Comparison of ENCODE assay signal across 1 cellular context in the genomic region with DNA sequence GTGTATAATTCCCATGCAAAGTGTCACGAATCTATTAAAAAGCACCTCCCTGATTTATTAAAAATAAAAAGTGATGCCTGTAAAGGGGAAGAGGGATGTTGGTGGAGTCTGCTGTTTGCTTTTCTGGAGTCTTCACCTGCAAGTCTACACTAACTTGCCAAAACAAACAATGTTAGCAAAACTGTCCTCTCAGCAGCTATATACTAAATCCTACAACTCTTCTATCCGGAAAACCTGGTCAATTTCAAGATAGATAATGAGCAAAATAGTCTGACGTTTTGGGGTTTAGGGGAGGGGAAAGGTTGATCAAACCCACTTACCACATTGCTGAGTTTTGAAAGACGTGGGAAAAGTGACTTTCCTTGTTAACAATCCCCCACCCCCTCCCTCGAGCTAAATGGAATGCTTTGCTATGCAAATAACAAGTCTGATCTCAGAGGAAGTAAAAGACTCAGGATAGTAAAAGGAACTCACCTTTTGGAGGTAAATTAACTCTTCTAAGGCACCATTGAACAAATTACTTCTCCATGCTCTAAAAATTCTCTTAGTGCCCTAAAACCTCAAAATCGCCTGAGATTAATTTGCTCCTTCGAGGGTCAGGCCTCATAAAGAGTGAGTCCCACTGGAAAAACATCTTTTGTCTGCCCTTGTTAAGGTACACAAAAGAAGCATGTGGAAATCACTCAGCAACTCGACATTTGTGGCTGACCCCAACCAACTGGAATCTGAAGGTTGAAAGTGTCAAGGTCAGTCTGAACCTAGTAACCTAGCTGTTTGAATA.
A peak's percentile ranks its signal among the peaks of the same experiment; 100 is the strongest.
TF ChIP-seq lines count a peak whose summit lies in the region.

No MANE protein-coding gene starts in this region.

TF ChIP-seq in HepG2, 621 proteins besides CTCF, POLR2A, EP300 and RAD21 (continued from another document and continues in another):
- no peak; the same call in 1 of the 2 replicates for TF ChIP-seq ZNF224 (CRISPR knock-in tag; IDR thresholded peaks at IDR 0.05)
- TF ChIP-seq, protein P1, sequence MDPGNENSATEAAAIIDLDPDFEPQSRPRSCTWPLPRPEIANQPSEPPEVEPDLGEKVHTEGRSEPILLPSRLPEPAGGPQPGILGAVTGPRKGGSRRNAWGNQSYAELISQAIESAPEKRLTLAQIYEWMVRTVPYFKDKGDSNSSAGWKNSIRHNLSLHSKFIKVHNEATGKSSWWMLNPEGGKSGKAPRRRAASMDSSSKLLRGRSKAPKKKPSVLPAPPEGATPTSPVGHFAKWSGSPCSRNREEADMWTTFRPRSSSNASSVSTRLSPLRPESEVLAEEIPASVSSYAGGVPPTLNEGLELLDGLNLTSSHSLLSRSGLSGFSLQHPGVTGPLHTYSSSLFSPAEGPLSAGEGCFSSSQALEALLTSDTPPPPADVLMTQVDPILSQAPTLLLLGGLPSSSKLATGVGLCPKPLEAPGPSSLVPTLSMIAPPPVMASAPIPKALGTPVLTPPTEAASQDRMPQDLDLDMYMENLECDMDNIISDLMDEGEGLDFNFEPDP (CRISPR knock-in tag; conservative IDR thresholded peaks at IDR 0.05) = no peak
- TF ChIP-seq, protein P2, sequence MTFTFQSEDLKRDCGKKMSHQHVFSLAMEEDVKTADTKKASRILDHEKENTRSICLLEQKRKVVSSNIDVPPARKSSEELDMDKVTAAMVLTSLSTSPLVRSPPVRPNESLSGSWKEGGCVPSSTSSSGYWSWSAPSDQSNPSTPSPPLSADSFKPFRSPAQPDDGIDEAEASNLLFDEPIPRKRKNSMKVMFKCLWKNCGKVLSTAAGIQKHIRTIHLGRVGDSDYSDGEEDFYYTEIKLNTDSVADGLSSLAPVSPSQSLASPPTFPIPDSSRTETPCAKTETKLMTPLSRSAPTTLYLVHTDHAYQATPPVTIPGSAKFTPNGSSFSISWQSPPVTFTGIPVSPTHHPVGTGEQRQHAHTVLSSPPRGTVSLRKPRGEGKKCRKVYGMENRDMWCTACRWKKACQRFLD (CRISPR knock-in tag; IDR thresholded peaks at IDR 0.05; ENCODE audit: borderline replicate concordance) = no peak
- no peak for TF ChIP-seq ZNF766 (CRISPR knock-in tag; IDR thresholded peaks at IDR 0.05; ENCODE audit: borderline replicate concordance)
- TF ChIP-seq, protein P3, sequence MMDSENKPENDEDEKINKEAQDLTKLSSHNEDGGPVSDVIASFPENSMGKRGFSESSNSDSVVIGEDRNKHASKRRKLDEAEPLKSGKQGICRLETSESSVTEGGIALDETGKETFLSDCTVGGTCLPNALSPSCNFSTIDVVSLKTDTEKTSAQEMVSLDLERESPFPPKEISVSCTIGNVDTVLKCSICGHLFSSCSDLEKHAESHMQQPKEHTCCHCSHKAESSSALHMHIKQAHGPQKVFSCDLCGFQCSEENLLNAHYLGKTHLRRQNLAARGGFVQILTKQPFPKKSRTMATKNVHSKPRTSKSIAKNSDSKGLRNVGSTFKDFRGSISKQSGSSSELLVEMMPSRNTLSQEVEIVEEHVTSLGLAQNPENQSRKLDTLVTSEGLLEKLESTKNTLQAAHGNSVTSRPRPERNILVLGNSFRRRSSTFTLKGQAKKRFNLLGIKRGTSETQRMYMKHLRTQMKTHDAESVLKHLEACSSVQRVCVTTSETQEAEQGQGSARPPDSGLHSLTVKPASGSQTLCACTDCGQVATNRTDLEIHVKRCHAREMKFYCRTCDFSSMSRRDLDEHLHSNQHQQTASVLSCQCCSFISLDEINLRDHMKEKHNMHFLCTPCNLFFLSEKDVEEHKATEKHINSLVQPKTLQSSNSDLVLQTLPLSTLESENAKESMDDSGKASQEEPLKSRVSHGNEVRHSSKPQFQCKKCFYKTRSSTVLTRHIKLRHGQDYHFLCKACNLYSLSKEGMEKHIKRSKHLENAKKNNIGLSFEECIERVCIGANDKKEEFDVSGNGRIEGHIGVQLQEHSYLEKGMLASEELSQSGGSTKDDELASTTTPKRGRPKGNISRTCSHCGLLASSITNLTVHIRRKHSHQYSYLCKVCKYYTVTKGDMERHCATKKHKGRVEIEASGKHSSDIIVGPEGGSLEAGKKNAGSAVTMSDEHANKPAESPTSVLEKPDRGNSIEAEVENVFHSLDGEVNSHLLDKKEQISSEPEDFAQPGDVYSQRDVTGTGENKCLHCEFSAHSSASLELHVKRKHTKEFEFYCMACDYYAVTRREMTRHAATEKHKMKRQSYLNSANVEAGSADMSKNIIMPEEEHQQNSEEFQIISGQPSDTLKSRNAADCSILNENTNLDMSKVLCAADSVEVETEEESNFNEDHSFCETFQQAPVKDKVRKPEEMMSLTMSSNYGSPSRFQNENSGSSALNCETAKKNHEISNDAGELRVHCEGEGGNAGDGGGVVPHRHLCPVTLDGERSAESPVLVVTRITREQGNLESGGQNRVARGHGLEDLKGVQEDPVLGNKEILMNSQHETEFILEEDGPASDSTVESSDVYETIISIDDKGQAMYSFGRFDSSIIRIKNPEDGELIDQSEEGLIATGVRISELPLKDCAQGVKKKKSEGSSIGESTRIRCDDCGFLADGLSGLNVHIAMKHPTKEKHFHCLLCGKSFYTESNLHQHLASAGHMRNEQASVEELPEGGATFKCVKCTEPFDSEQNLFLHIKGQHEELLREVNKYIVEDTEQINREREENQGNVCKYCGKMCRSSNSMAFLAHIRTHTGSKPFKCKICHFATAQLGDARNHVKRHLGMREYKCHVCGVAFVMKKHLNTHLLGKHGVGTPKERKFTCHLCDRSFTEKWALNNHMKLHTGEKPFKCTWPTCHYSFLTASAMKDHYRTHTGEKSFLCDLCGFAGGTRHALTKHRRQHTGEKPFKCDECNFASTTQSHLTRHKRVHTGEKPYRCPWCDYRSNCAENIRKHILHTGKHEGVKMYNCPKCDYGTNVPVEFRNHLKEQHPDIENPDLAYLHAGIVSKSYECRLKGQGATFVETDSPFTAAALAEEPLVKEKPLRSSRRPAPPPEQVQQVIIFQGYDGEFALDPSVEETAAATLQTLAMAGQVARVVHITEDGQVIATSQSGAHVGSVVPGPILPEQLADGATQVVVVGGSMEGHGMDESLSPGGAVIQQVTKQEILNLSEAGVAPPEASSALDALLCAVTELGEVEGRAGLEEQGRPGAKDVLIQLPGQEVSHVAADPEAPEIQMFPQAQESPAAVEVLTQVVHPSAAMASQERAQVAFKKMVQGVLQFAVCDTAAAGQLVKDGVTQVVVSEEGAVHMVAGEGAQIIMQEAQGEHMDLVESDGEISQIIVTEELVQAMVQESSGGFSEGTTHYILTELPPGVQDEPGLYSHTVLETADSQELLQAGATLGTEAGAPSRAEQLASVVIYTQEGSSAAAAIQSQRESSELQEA (CRISPR knock-in tag; IDR thresholded peaks at IDR 0.05; ENCODE audit: not compliant biosample characterization) = no peak
- TF ChIP-seq PHF5A (CRISPR knock-in tag; IDR thresholded peaks at IDR 0.05; ENCODE audit: low read depth, unreplicated experiment) = no peak
- TF ChIP-seq TOPORS (CRISPR knock-in tag; IDR thresholded peaks at IDR 0.05) = no peak
- no peak for TF ChIP-seq FOXC1 (CRISPR knock-in tag; IDR thresholded peaks at IDR 0.05; ENCODE audit: borderline replicate concordance)
- TF ChIP-seq, protein P4, sequence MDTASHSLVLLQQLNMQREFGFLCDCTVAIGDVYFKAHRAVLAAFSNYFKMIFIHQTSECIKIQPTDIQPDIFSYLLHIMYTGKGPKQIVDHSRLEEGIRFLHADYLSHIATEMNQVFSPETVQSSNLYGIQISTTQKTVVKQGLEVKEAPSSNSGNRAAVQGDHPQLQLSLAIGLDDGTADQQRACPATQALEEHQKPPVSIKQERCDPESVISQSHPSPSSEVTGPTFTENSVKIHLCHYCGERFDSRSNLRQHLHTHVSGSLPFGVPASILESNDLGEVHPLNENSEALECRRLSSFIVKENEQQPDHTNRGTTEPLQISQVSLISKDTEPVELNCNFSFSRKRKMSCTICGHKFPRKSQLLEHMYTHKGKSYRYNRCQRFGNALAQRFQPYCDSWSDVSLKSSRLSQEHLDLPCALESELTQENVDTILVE (CRISPR knock-in tag; IDR thresholded peaks at IDR 0.05) = no peak; the same call in 1 of the 2 replicates
- no peak for TF ChIP-seq ZNF75D (CRISPR knock-in tag; IDR thresholded peaks at IDR 0.05; ENCODE audit: borderline replicate concordance)
- peak; percentile 88 for TF ChIP-seq NCOA2 (CRISPR knock-in tag; IDR thresholded peaks at IDR 0.05)
- no peak for TF ChIP-seq ELF3 (CRISPR knock-in tag; IDR thresholded peaks at IDR 0.05)
- no peak for TF ChIP-seq ZNF83 (CRISPR knock-in tag; IDR thresholded peaks at IDR 0.05; ENCODE audit: borderline replicate concordance)
- TF ChIP-seq, protein P5, sequence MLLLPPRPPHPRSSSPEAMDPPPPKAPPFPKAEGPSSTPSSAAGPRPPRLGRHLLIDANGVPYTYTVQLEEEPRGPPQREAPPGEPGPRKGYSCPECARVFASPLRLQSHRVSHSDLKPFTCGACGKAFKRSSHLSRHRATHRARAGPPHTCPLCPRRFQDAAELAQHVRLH (CRISPR knock-in tag; IDR thresholded peaks at IDR 0.05; ENCODE audit: borderline replicate concordance, low read depth) = no peak
- no peak for TF ChIP-seq NFE2 (CRISPR knock-in tag; IDR thresholded peaks at IDR 0.05)
- no peak for TF ChIP-seq NR1H2 (CRISPR knock-in tag; IDR thresholded peaks at IDR 0.05; ENCODE audit: borderline replicate concordance, low read depth)
- no peak for TF ChIP-seq ZNF510 (CRISPR knock-in tag; IDR thresholded peaks at IDR 0.05; ENCODE audit: low read depth)
- TF ChIP-seq RFXANK (CRISPR knock-in tag; IDR thresholded peaks at IDR 0.05) = no peak
- TF ChIP-seq RFX1 (IDR thresholded peaks at IDR 0.05) = no peak
- no peak for TF ChIP-seq ZNF577 (CRISPR knock-in tag; IDR thresholded peaks at IDR 0.05; ENCODE audit: borderline replicate concordance, low read depth)
- TF ChIP-seq, protein P6, sequence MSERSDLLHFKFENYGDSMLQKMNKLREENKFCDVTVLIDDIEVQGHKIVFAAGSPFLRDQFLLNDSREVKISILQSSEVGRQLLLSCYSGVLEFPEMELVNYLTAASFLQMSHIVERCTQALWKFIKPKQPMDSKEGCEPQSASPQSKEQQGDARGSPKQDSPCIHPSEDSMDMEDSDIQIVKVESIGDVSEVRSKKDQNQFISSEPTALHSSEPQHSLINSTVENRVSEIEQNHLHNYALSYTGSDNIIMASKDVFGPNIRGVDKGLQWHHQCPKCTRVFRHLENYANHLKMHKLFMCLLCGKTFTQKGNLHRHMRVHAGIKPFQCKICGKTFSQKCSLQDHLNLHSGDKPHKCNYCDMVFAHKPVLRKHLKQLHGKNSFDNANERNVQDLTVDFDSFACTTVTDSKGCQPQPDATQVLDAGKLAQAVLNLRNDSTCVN (CRISPR knock-in tag; IDR thresholded peaks at IDR 0.05; ENCODE audit: borderline replicate concordance) = peak; percentile 96
- TF ChIP-seq, protein P7, sequence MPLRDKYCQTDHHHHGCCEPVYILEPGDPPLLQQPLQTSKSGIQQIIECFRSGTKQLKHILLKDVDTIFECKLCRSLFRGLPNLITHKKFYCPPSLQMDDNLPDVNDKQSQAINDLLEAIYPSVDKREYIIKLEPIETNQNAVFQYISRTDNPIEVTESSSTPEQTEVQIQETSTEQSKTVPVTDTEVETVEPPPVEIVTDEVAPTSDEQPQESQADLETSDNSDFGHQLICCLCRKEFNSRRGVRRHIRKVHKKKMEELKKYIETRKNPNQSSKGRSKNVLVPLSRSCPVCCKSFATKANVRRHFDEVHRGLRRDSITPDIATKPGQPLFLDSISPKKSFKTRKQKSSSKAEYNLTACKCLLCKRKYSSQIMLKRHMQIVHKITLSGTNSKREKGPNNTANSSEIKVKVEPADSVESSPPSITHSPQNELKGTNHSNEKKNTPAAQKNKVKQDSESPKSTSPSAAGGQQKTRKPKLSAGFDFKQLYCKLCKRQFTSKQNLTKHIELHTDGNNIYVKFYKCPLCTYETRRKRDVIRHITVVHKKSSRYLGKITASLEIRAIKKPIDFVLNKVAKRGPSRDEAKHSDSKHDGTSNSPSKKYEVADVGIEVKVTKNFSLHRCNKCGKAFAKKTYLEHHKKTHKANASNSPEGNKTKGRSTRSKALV (CRISPR knock-in tag; IDR thresholded peaks at IDR 0.05) = no peak
- no peak for TF ChIP-seq ELF1 (CRISPR knock-in tag; IDR thresholded peaks at IDR 0.05)
- TF ChIP-seq ZNF337 (CRISPR knock-in tag; IDR thresholded peaks at IDR 0.05; ENCODE audit: borderline replicate concordance, low read depth) = no peak
- no peak for TF ChIP-seq HOXA5 (CRISPR knock-in tag; IDR thresholded peaks at IDR 0.05)
- TF ChIP-seq, protein P8, sequence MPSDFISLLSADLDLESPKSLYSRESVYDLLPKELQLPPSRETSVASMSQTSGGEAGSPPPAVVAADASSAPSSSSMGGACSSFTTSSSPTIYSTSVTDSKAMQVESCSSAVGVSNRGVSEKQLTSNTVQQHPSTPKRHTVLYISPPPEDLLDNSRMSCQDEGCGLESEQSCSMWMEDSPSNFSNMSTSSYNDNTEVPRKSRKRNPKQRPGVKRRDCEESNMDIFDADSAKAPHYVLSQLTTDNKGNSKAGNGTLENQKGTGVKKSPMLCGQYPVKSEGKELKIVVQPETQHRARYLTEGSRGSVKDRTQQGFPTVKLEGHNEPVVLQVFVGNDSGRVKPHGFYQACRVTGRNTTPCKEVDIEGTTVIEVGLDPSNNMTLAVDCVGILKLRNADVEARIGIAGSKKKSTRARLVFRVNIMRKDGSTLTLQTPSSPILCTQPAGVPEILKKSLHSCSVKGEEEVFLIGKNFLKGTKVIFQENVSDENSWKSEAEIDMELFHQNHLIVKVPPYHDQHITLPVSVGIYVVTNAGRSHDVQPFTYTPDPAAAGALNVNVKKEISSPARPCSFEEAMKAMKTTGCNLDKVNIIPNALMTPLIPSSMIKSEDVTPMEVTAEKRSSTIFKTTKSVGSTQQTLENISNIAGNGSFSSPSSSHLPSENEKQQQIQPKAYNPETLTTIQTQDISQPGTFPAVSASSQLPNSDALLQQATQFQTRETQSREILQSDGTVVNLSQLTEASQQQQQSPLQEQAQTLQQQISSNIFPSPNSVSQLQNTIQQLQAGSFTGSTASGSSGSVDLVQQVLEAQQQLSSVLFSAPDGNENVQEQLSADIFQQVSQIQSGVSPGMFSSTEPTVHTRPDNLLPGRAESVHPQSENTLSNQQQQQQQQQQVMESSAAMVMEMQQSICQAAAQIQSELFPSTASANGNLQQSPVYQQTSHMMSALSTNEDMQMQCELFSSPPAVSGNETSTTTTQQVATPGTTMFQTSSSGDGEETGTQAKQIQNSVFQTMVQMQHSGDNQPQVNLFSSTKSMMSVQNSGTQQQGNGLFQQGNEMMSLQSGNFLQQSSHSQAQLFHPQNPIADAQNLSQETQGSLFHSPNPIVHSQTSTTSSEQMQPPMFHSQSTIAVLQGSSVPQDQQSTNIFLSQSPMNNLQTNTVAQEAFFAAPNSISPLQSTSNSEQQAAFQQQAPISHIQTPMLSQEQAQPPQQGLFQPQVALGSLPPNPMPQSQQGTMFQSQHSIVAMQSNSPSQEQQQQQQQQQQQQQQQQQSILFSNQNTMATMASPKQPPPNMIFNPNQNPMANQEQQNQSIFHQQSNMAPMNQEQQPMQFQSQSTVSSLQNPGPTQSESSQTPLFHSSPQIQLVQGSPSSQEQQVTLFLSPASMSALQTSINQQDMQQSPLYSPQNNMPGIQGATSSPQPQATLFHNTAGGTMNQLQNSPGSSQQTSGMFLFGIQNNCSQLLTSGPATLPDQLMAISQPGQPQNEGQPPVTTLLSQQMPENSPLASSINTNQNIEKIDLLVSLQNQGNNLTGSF (CRISPR knock-in tag; IDR thresholded peaks at IDR 0.05) = no peak
- no peak for TF ChIP-seq ZNF773 (CRISPR knock-in tag; IDR thresholded peaks at IDR 0.05; ENCODE audit: borderline replicate concordance)
- TF ChIP-seq, protein P9, sequence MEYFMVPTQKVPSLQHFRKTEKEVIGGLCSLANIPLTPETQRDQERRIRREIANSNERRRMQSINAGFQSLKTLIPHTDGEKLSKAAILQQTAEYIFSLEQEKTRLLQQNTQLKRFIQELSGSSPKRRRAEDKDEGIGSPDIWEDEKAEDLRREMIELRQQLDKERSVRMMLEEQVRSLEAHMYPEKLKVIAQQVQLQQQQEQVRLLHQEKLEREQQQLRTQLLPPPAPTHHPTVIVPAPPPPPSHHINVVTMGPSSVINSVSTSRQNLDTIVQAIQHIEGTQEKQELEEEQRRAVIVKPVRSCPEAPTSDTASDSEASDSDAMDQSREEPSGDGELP (IDR thresholded peaks at IDR 0.05; ENCODE audit: borderline replicate concordance, low read depth) = no peak
- TF ChIP-seq ZNF326 (CRISPR knock-in tag; IDR thresholded peaks at IDR 0.05; ENCODE audit: borderline replicate concordance) = no peak
- peak; percentile 85 for TF ChIP-seq GATAD2A (CRISPR knock-in tag; IDR thresholded peaks at IDR 0.05)
- TF ChIP-seq ZNF589 (CRISPR knock-in tag; conservative IDR thresholded peaks at IDR 0.05) = no peak
- TF ChIP-seq ZNF468 (CRISPR knock-in tag; IDR thresholded peaks at IDR 0.05) = no peak
